ENCODE assay signal across 15 cellular contexts in the genomic region with DNA sequence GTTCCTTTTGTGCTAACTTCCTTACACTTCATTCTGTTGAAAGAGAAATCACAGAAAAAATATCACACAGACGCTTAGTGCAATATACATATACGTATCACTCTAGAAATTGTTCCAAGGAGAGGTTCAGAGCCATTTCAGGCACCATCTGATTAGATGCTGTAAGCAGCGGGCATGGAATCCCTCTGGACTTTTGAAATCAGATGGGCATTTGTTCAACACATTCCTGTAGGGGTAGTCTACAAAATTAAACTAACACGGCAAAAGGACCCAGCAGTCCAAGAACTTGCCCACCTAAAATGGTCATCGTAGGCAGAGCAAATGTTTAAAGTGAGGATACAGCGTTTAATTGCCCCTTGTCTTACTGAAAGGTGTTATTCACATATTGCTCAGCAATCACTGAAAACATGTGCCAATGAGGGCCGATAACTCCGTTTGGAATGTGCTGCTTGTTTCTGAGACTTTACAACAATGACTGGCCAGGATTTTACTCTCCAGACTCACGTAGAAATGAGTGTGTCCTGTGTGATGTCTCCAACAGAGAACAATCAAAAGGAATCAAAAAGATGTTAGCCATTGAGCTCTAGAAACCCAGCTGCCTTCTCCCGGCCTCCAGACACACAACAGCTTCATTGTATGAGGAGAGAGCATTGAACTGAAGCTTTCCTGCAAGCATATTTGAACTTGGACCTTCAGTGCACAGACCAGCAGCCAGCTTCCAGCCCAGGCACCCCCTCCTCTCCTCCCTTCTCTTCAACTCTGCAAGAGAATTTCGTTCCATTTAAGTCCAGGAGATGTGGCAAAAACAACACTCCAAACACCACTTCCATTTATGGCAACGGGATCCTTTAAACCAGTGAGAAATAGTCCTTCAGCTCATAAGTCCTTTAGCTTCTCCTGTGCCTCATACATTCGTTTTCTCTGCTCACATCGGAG. TPM values are rescaled to one million over a fixed set of nuclear protein-coding genes. Genes with fewer than 3 reads are reported as not detected.
DNase-seq lines count a peak whose midpoint lies in the region; ATAC-seq and TF ChIP-seq lines count a peak whose summit lies in the region.
"Had no signal": no experiment of that assay in that cellular context is flagged by ENCODE, and none has a peak within 500 bp of the region (broad histone marks: within the 10 kb centered on the region; RNA-seq: fewer than 3 reads in every experiment).

No MANE protein-coding gene starts in this region.

- 0 out of 2 replicates have a peak overlapping the region, but pooled peaks have one; percentile 3 for H3K4me2 ChIP-seq in IMR-90 (ENCODE audit: low read depth, low read length)

- TF ChIP-seq POLR2A in IMR-90 (IDR thresholded peaks at IDR 0.05; ENCODE audit: low read depth, low read length) = no peak

- H2BK120ac ChIP-seq in IMR-90 (ENCODE audit: low read depth, low read length) = peak overlapping the region; percentile 65

- H3K4me3 ChIP-seq in IMR-90 (ENCODE audit: insufficient read depth, low read depth, low read length) = no peak overlapping the region
- no peak overlapping the region for H3K4me3 ChIP-seq in endodermal cell (ENCODE audit: low read length)
- H3K4me3 ChIP-seq in HAP-1 = no peak overlapping the region

- H4K20me1 ChIP-seq in IMR-90 (ENCODE audit: insufficient read depth, low read length) = no peaks in the 10 kb centered on the region

- H3K4me3 Mint-ChIP-seq in endodermal cell = no peak overlapping the region
- H3K4me3 Mint-ChIP-seq in T-helper 17 cell = no peak overlapping the region
- H3K4me3 Mint-ChIP-seq: activated CD4-positive, alpha-beta T cell treated with anti-CD3 and anti-CD28 coated beads, Interleukin-2, amount 10 ng/mL, durations not matched to agents 24 days and 14 days had no signal

- peak overlapping the region; percentile 73 for H3K23ac ChIP-seq in IMR-90 (ENCODE audit: low read depth, low read length)

- H3K36me3 ChIP-seq in IMR-90 (ENCODE audit: control insufficient read depth, insufficient read depth, low read length) (no peaks in the 10 kb centered on the region), endodermal cell (ENCODE audit: control insufficient read depth, insufficient read depth, low read length) (no peaks in the 10 kb centered on the region), HAP-1 (replicated peaks) (no peaks in the 10 kb centered on the region)

- no peak overlapping the region for H3K18ac ChIP-seq in IMR-90 (ENCODE audit: low read depth, low read length)

- H3K79me1 ChIP-seq in IMR-90 (ENCODE audit: low read depth in 1 of 2, low read length in 2 of 2) = no peaks in the 10 kb centered on the region

- peak overlapping the region; percentile 48 for H3K4ac ChIP-seq in IMR-90 (ENCODE audit: low read depth, low read length)

- in situ Hi-C loops in IMR-90 (cut with MboI; ENCODE audit: low sequenced_read_pairs) = no loop called here
- in situ Hi-C loops in HAP-1 (cut with MboI; ENCODE audit: low sequenced_read_pairs) = no loop called here

- H3K4me1 ChIP-seq in IMR-90 (ENCODE audit: control insufficient read depth, insufficient read depth, low read length) (peaks cover 4% of the 10 kb centered on the region; the same call in 1 of the 2 replicates), endodermal cell (ENCODE audit: control insufficient read depth, insufficient read depth, low read length) (no peaks in the 10 kb centered on the region), HAP-1 (no peaks in the 10 kb centered on the region)

- BruUV-seq in IMR-90 (replicated peaks; lab: Mats Ljungman, UMichigan) = no TSS peak

- ATAC-seq in IMR-90 (ENCODE audit: low read depth) = peak; percentile 55
- ATAC-seq in sciatic nerve = peak; percentile 93
- ATAC-seq in HG03354 (IDR thresholded peaks at IDR 0.05; ENCODE audit: poor library complexity, severe bottlenecking, unreplicated experiment) = no peak
- no peak for ATAC-seq in T-helper 17 cell

- intact Hi-C loops in IMR-90 (cut with micrococcal nuclease) (no loop called here), sciatic nerve (cut with DNase I) (no loop called here)

- H3K27me3 ChIP-seq in IMR-90 (ENCODE audit: control insufficient read depth, insufficient read depth, low read length) (no peaks in the 10 kb centered on the region), endodermal cell (ENCODE audit: control insufficient read depth, insufficient read depth, low read length, poor library complexity, severe bottlenecking) (no peaks in the 10 kb centered on the region), HAP-1 (ENCODE audit: low read depth) (peaks cover 9% of the 10 kb centered on the region)

- no peaks in the 10 kb centered on the region for H3K27me3 Mint-ChIP-seq in endodermal cell (ENCODE audit: insufficient read depth)
- peaks cover 20% of the 10 kb centered on the region for H3K27me3 Mint-ChIP-seq in T-helper 17 cell

- no peak overlapping the region for H2BK5ac ChIP-seq in IMR-90 (ENCODE audit: low read depth, low read length, poor library complexity, severe bottlenecking)

- no peaks in the 10 kb centered on the region for H3K4me1 Mint-ChIP-seq in endodermal cell
- no peaks in the 10 kb centered on the region for H3K4me1 Mint-ChIP-seq in T-helper 17 cell

- H2BK15ac ChIP-seq in IMR-90 (ENCODE audit: low read depth, low read length) = peak overlapping the region; percentile 18; the same call in 1 of the 3 replicates

- peak overlapping the region; percentile 54 for H3K14ac ChIP-seq in IMR-90 (replicated peaks; ENCODE audit: low read depth, low read length)

- POLR2A ChIA-PET in IMR-90 (lab: Charles Lee; ENCODE audit: unreplicated experiment) = no interaction called here

- 33% methylated on average over 1 of the region's 14 CpGs; no CpG with 5 or more reads in 1 of the 2 experiments for WGBS in IMR-90 (ENCODE audit: extremely low coverage in 2 of 2, insufficient read length in 1 of 2), 2 experiments
- 89 to 93% methylated on average over 10 to 14 of the region's 14 CpGs for WGBS in endodermal cell (ENCODE audit: insufficient coverage in 1 of 2, insufficient read length in 1 of 2), 2 experiments

- no peak overlapping the region for H3K9ac ChIP-seq in IMR-90 (ENCODE audit: low read depth, low read length)
- no peak overlapping the region for H3K9ac ChIP-seq in endodermal cell (ENCODE audit: extremely low read depth, low read length, poor library complexity, severe bottlenecking)

- H3K56ac ChIP-seq in IMR-90 (ENCODE audit: extremely low read depth, insufficient read depth, low read length) = no peak overlapping the region

- H2AFZ ChIP-seq in IMR-90 (replicated peaks; ENCODE audit: low read length, poor library complexity) = peak overlapping the region; percentile 55

- TF ChIP-seq CTCF in IMR-90 (conservative IDR thresholded peaks at IDR 0.05; ENCODE audit: low read depth, low read length) = no peak
- no peak for TF ChIP-seq CTCF in endodermal cell (conservative IDR thresholded peaks at IDR 0.05)

- H3K27ac Mint-ChIP-seq in endodermal cell = no peak overlapping the region
- H3K27ac Mint-ChIP-seq in T-helper 17 cell = no peak overlapping the region
- H3K27ac Mint-ChIP-seq: activated CD4-positive, alpha-beta T cell treated with anti-CD3 and anti-CD28 coated beads, Interleukin-2, amount 10 ng/mL, durations not matched to agents 24 days and 14 days had no signal

- H2AK9ac ChIP-seq in IMR-90 (replicated peaks; ENCODE audit: low read depth, low read length, poor library complexity) = no peak overlapping the region

- no peak overlapping the region for H4K91ac ChIP-seq in IMR-90 (ENCODE audit: insufficient read depth, low read depth, low read length)

- H3K27ac ChIP-seq in IMR-90 (ENCODE audit: insufficient read depth, low read length) = no peak overlapping the region
- peak overlapping the region; percentile 41 for H3K27ac ChIP-seq in endodermal cell (ENCODE audit: low read depth, low read length)

- H2BK20ac ChIP-seq in IMR-90 (ENCODE audit: low read depth, low read length) = peak overlapping the region; percentile 53; the same call in 1 of the 2 replicates

- no peak for TF ChIP-seq RAD21 in IMR-90 (IDR thresholded peaks at IDR 0.05; ENCODE audit: low read length)

- CTCF ChIA-PET in IMR-90 (lab: Yijun Ruan, JAX) = interaction anchor here (1.3 kb wide), 1 partner anchor 35 kb away, joined by 4 read pairs; no protein-coding TSS in a partner anchor

- no peak overlapping the region for H2AK5ac ChIP-seq in IMR-90 (ENCODE audit: low read depth, low read length)

- H3K9me3 ChIP-seq in IMR-90 (ENCODE audit: control insufficient read depth, insufficient read depth, low read length) = no peaks in the 10 kb centered on the region
- H3K9me3 ChIP-seq in endodermal cell (ENCODE audit: control insufficient read depth, low read length) = peaks cover 5% of the 10 kb centered on the region
- no peaks in the 10 kb centered on the region for H3K9me3 ChIP-seq in T-helper 17 cell (ENCODE audit: control insufficient read depth, low read length, poor library complexity, severe bottlenecking)
- H3K9me3 ChIP-seq in HAP-1 = no peaks in the 10 kb centered on the region

- dilution Hi-C loops in IMR-90 (cut with HindIII; ENCODE audit: low sequenced_read_pairs, unreplicated experiment) = no loop called here

- no peaks in the 10 kb centered on the region for H3K36me3 Mint-ChIP-seq in endodermal cell (ENCODE audit: low read depth)
- peaks cover 2% of the 10 kb centered on the region for H3K36me3 Mint-ChIP-seq in T-helper 17 cell (ENCODE audit: low read depth)

- H4K5ac ChIP-seq in IMR-90 (ENCODE audit: low read depth, low read length) = no peak overlapping the region

- H4K8ac ChIP-seq in IMR-90 (ENCODE audit: low read depth in 2 of 2, low read length in 2 of 2) = peak overlapping the region in 1 of 2 experiments; percentile 37; a peak in 2 of 4 replicates

- peaks cover 4% of the 10 kb centered on the region for H3K9me3 Mint-ChIP-seq in endodermal cell

- DNase-seq in IMR-90 (no peak), endodermal cell (no peak), medulla oblongata (ENCODE audit: extremely low spot score) (peak; percentile 89), sciatic nerve (ENCODE audit: low spot score) (no peak), NCI-H82 treated with DMSO at 0.1 percent for 48 hours (lab: John Stamatoyannopoulos, UW; ENCODE audit: unreplicated experiment) (no peak), T-helper 17 cell (no peak), HAP-1 (ENCODE audit: low spot score in 2 of 2) (no peak)
- DNase-seq: activated CD4-positive, alpha-beta T cell treated with anti-CD3 and anti-CD28 coated beads, Interleukin-2, amount 10 ng/mL, durations not matched to agents 24 days and 14 days; activated T-cell treated with anti-CD3 and anti-CD28 coated beads, Interleukin-2, amount 50 U/mL, for 48 hours; NCI-H1436 treated with DMSO at 0.1 percent for 48 hours; NCI-H510A; RPMI8226 had no signal

- H3K9me1 ChIP-seq in IMR-90 (ENCODE audit: insufficient read depth, low read length) = no peaks in the 10 kb centered on the region; the same call in 1 of the 2 replicates

RNA-seq across cellular contexts. Expression of gene ADORA3, which starts 32.1 kb away (rescaled TPM):
- not detected in 2 replicates for total RNA-seq in IMR-90 (2012; rRNA removed)
- not detected in 2 replicates for polyA plus RNA-seq in IMR-90 (2012; rRNA removed)
- not detected in 2 replicates for polyA plus RNA-seq in IMR-90 (2012; cell fraction: cytosol; rRNA removed)
- polyA plus RNA-seq in IMR-90 (2012; cell fraction: nucleus; rRNA removed; ENCODE audit: low replicate concordance) = 0.03 TPM in 1 of 2 replicates, not detected in the other
- total RNA-seq in endodermal cell = not detected
- not detected for polyA plus RNA-seq in endodermal cell (2013, experiment 1 of 2)
- not detected for polyA plus RNA-seq in endodermal cell (2013, experiment 2 of 2)
- 3.8 TPM for total RNA-seq in sciatic nerve
- not detected for total RNA-seq in T-helper 17 cell
- total RNA-seq: activated CD4-positive, alpha-beta T cell treated with anti-CD3 and anti-CD28 coated beads, Interleukin-2, amount 10 ng/mL, durations not matched to agents 24 days and 14 days; glomerular endothelial cell; kidney epithelial cell had no signal

RNA-seq across cellular contexts. Expression of gene TMIGD3, which starts 32.1 kb away (rescaled TPM):
- under 0.01 TPM in 1 of 2 replicates, not detected in the other for total RNA-seq in IMR-90 (2012; rRNA removed)
- 0.12 TPM in 1 of 2 replicates, not detected in the other for polyA plus RNA-seq in IMR-90 (2012; rRNA removed)
- 0.04 TPM in 1 of 2 replicates, not detected in the other for polyA plus RNA-seq in IMR-90 (2012; cell fraction: cytosol; rRNA removed)
- polyA plus RNA-seq in IMR-90 (2012; cell fraction: nucleus; rRNA removed; ENCODE audit: low replicate concordance) = 0.17 TPM in 1 of 2 replicates, not detected in the other
- total RNA-seq in endodermal cell = not detected
- not detected for polyA plus RNA-seq in endodermal cell (2013, experiment 1 of 2)
- polyA plus RNA-seq in endodermal cell (2013, experiment 2 of 2) = not detected
- 1.2 TPM for total RNA-seq in sciatic nerve
- not detected for total RNA-seq in T-helper 17 cell
- total RNA-seq: activated CD4-positive, alpha-beta T cell treated with anti-CD3 and anti-CD28 coated beads, Interleukin-2, amount 10 ng/mL, durations not matched to agents 24 days and 14 days; glomerular endothelial cell; kidney epithelial cell had no signal

Comparison
In these comparisons a context has a peak if more than half of its experiments do, and no peak if none do; other contexts are left out.
1. ATAC-seq: peak in IMR-90 (single experiment) and sciatic nerve (single experiment); none in HG03354 (single experiment) and T-helper 17 cell (single experiment).